In the genomic region with DNA sequence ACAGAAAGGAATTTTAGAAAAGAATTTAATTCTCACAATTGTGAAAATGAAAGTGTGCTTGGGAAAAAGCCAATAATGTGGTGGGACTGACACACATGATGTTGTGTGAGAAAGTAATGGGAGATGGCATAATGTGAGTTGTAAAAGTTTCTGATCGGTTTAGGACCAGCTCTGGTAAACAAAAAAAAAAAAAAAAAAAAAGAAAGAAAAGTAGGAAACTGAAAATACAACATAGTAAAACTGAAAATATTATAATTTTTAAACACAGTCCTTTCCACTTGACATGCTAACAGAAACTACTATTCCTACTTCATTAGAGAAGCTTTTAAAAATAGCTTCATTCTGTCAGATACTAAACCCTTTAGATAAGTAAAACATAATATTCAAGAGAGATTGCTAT, we compare ENCODE assay signal across 10 cellular contexts. TPM values are rescaled to one million over a fixed set of nuclear protein-coding genes. Genes with fewer than 3 reads are reported as not detected.
A peak's percentile ranks its signal among the peaks of the same experiment; 100 is the strongest.
DNase-seq lines count a peak whose midpoint lies in the region; ATAC-seq and TF ChIP-seq lines count a peak whose summit lies in the region.
"Had no signal": no experiment of that assay in that cellular context is flagged by ENCODE, and none has a peak within 500 bp of the region (broad histone marks: within the 10 kb centered on the region; RNA-seq: fewer than 3 reads in every experiment).

No MANE protein-coding gene starts in this region.

- H3K36me3 ChIP-seq in vagina, result no peaks in the 10 kb centered on the region

- CTCF ChIA-PET in WTC11 (lab: Charles Lee), result no interaction called here

- H3K27me3 Mint-ChIP-seq in WTC11 (ENCODE audit: low read depth), result no peaks in the 10 kb centered on the region
- H3K27me3 Mint-ChIP-seq: brain had no signal

- no peaks in the 10 kb centered on the region for H3K27me3 ChIP-seq in vagina

- peak; percentile 31 for DNase-seq in fibroblast of peridontal ligament (ENCODE audit: extremely low read depth)
- DNase-seq in GM03348 (ENCODE audit: low spot score), result no peak
- no peak for DNase-seq in vagina (ENCODE audit: extremely low spot score in 2 of 2)
- DNase-seq in WTC11 (ENCODE audit: low spot score), result no peak
- no peak for DNase-seq in OCI-M2 (lab: John Stamatoyannopoulos, UW; ENCODE audit: unreplicated experiment)
- DNase-seq: NCI-H1048 had no signal

- POLR2A ChIA-PET in WTC11 (lab: Charles Lee), result interaction anchor here (2.0 kb wide), 1 partner anchor 28 kb away, joined by 6 read pairs; the partner anchor contains the start of gene RAP1GDS1

- H3K9me3 ChIP-seq in vagina, result no peaks in the 10 kb centered on the region

- H3K27ac Mint-ChIP-seq in WTC11, result no peak overlapping the region

- TF ChIP-seq CTCF in vagina (IDR thresholded peaks at IDR 0.05) (no peak), WTC11 (IDR thresholded peaks at IDR 0.05) (no peak)

- no peak overlapping the region for H3K4me3 ChIP-seq in vagina

- H3K4me3 Mint-ChIP-seq in WTC11, result no peak overlapping the region
- H3K4me3 Mint-ChIP-seq: brain had no signal

- intact Hi-C loops in vagina (cut with DNase I), result no loop called here

- H3K4me1 Mint-ChIP-seq in WTC11, result peaks cover 21% of the 10 kb centered on the region

- H3K27ac ChIP-seq in vagina, result no peak overlapping the region

- H3K36me3 Mint-ChIP-seq in WTC11, result no peaks in the 10 kb centered on the region; the same call in 1 of the 2 replicates

- H3K4me1 ChIP-seq in vagina, result peaks cover 5% of the 10 kb centered on the region

- no peak for TF ChIP-seq POLR2A in vagina (IDR thresholded peaks at IDR 0.05)

- peak; percentile 60 for ATAC-seq in GM18519 (IDR thresholded peaks at IDR 0.05; ENCODE audit: low FRiP score, unreplicated experiment)
- ATAC-seq in GM21717 (IDR thresholded peaks at IDR 0.05; ENCODE audit: unreplicated experiment), result peak; percentile 89
- peak; percentile 66 for ATAC-seq in HG03565 (IDR thresholded peaks at IDR 0.05; ENCODE audit: unreplicated experiment)
- ATAC-seq in WTC11, result no peak

- no peaks in the 10 kb centered on the region for H3K9me3 Mint-ChIP-seq in WTC11

TF ChIP-seq in WTC11, 78 proteins besides CTCF, POLR2A, EP300 and RAD21:
- no peak for TF ChIP-seq NFATC4 (CRISPR knock-in tag; IDR thresholded peaks at IDR 0.05)
- no peak for TF ChIP-seq ZNF671 (CRISPR knock-in tag; IDR thresholded peaks at IDR 0.05)
- TF ChIP-seq USF1 (CRISPR knock-in tag; IDR thresholded peaks at IDR 0.05), result no peak
- TF ChIP-seq ESRRA (CRISPR knock-in tag; IDR thresholded peaks at IDR 0.05; ENCODE audit: borderline replicate concordance), result no peak
- TF ChIP-seq NR2C2 (CRISPR knock-in tag; IDR thresholded peaks at IDR 0.05), result no peak
- no peak for TF ChIP-seq KAT7 (CRISPR knock-in tag; IDR thresholded peaks at IDR 0.05; ENCODE audit: borderline replicate concordance)
- TF ChIP-seq, protein P1, sequence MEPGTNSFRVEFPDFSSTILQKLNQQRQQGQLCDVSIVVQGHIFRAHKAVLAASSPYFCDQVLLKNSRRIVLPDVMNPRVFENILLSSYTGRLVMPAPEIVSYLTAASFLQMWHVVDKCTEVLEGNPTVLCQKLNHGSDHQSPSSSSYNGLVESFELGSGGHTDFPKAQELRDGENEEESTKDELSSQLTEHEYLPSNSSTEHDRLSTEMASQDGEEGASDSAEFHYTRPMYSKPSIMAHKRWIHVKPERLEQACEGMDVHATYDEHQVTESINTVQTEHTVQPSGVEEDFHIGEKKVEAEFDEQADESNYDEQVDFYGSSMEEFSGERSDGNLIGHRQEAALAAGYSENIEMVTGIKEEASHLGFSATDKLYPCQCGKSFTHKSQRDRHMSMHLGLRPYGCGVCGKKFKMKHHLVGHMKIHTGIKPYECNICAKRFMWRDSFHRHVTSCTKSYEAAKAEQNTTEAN (CRISPR knock-in tag; IDR thresholded peaks at IDR 0.05), result no peak
- TF ChIP-seq, protein P2, sequence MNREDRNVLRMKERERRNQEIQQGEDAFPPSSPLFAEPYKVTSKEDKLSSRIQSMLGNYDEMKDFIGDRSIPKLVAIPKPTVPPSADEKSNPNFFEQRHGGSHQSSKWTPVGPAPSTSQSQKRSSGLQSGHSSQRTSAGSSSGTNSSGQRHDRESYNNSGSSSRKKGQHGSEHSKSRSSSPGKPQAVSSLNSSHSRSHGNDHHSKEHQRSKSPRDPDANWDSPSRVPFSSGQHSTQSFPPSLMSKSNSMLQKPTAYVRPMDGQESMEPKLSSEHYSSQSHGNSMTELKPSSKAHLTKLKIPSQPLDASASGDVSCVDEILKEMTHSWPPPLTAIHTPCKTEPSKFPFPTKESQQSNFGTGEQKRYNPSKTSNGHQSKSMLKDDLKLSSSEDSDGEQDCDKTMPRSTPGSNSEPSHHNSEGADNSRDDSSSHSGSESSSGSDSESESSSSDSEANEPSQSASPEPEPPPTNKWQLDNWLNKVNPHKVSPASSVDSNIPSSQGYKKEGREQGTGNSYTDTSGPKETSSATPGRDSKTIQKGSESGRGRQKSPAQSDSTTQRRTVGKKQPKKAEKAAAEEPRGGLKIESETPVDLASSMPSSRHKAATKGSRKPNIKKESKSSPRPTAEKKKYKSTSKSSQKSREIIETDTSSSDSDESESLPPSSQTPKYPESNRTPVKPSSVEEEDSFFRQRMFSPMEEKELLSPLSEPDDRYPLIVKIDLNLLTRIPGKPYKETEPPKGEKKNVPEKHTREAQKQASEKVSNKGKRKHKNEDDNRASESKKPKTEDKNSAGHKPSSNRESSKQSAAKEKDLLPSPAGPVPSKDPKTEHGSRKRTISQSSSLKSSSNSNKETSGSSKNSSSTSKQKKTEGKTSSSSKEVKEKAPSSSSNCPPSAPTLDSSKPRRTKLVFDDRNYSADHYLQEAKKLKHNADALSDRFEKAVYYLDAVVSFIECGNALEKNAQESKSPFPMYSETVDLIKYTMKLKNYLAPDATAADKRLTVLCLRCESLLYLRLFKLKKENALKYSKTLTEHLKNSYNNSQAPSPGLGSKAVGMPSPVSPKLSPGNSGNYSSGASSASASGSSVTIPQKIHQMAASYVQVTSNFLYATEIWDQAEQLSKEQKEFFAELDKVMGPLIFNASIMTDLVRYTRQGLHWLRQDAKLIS (CRISPR knock-in tag; IDR thresholded peaks at IDR 0.05; ENCODE audit: borderline replicate concordance), result no peak
TF ChIP-seq in WTC11: peak in this region for 0.

RNA-seq across cellular contexts. Expression of gene RAP1GDS1, which starts 28.2 kb away (rescaled TPM):
- 16.0 TPM for total RNA-seq in vagina
- 24.0 to 29.9 TPM (median 25.3 TPM) in 3 replicates for total RNA-seq in WTC11 (2021)
